ENCODE assay signal across 11 cellular contexts in the genomic region with DNA sequence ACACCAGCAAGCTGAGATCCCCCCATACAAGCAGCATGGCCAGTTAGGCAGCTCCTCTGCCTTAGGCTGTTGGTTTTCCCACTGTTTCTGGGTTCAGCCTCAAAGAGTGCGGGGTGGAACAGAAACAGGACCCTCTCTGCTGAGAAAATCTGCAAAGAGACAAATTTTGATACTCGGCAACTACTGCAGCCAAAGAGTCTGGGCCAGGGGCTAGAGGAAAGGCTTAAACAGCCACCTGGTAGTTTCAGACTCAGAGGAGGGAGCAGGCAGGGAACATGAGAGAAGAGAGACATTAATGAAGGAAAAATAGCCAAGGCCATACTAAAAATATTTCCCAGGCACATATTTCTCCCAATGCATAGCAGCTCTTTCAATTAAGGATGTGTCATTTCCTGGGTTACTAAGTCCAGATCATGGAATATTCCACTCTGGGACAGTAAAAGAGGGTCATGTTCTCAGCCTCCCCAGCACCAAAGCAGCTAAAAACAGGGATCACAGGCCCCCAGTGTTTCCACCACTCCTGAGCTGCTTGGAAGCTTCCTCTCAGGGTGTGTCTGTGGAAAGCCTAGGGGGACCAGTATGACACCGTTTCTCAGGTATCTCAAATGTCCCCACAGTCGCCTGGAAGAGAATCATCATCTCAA. TPM values are rescaled to one million over a fixed set of nuclear protein-coding genes. Genes with fewer than 3 reads are reported as not detected.
DNase-seq lines count a peak whose midpoint lies in the region; ATAC-seq and TF ChIP-seq lines count a peak whose summit lies in the region.
"Had no signal": no experiment of that assay in that cellular context is flagged by ENCODE, and none has a peak within 500 bp of the region (broad histone marks: within the 10 kb centered on the region; RNA-seq: fewer than 3 reads in every experiment).

No MANE protein-coding gene starts in this region.

- peak overlapping the region in 1 of 8 donors; percentile 5 for H3K4me3 Mint-ChIP-seq in naive B cell
- no peak overlapping the region for H3K4me3 Mint-ChIP-seq in stimulated activated effector memory CD8-positive, alpha-beta T cell treated with anti-CD3 and anti-CD28 coated beads, Interleukin-12 subunit alpha, Interleukin-12 subunit beta, amount 100 ng/mL, for 72 hours

- in situ Hi-C loops in Panc1 (cut with HindIII; ENCODE audit: low pct_unique_long_range_greater_than_20kb, low sequenced_read_pairs): no loop called here

- CTCF ChIA-PET in Panc1 (lab: Charles Lee): no interaction called here

- no peak for TF ChIP-seq CTCF in Panc1 (IDR thresholded peaks at IDR 0.05)

- H3K4me3 ChIP-seq in Panc1 (ENCODE audit: low read depth in 2 of 2, low read length in 2 of 2) (no peak overlapping the region), esophagus (ENCODE audit: low read depth in 1 of 2, low read length in 2 of 2) (no peak overlapping the region)
- H3K4me3 ChIP-seq: BLaER1 had no signal

- H3K27me3 ChIP-seq in Panc1 (ENCODE audit: control insufficient read depth, insufficient read depth, low read length): no peaks in the 10 kb centered on the region
- H3K27me3 ChIP-seq in esophagus (ENCODE audit: control insufficient read depth in 1 of 2, insufficient read depth in 2 of 2, low read length in 2 of 2): no peaks in the 10 kb centered on the region
- H3K27me3 ChIP-seq: BLaER1 had no signal

- H3K27me3 Mint-ChIP-seq in naive B cell: no peaks in the 10 kb centered on the region

- intact Hi-C loops in Panc1 (cut with micrococcal nuclease; ENCODE audit: unreplicated experiment): no loop called here

- DNase-seq in AG08395 (ENCODE audit: low spot score) (peak; percentile 59), Panc1 (ENCODE audit: low read depth, low spot score) (no peak), naive B cell (no peak), NAMALWA (ENCODE audit: low spot score) (no peak)
- DNase-seq in stimulated activated effector memory CD8-positive, alpha-beta T cell treated with anti-CD3 and anti-CD28 coated beads, Interleukin-12 subunit alpha, Interleukin-12 subunit beta, amount 100 ng/mL, for 72 hours (ENCODE audit: low spot score in 2 of 2): no peak
- DNase-seq: activated CD8-positive, alpha-beta memory T cell treated with anti-CD3 and anti-CD28 coated beads, Interleukin-2, amount 50 U/mL, for 4 hours; GOT3 had no signal

- H3K9me3 Mint-ChIP-seq in naive B cell: peaks cover 0 to 5% (median 0%) of the 10 kb centered on the region in 7 donors
- H3K9me3 Mint-ChIP-seq in stimulated activated effector memory CD8-positive, alpha-beta T cell treated with anti-CD3 and anti-CD28 coated beads, Interleukin-12 subunit alpha, Interleukin-12 subunit beta, amount 100 ng/mL, for 72 hours: no peaks in the 10 kb centered on the region

- ATAC-seq in Panc1 (peak; percentile 71), naive B cell (ENCODE audit: low read depth in 2 of 2) (no peak), HG03442 (IDR thresholded peaks at IDR 0.05; ENCODE audit: unreplicated experiment) (no peak), HG03571 (IDR thresholded peaks at IDR 0.05; ENCODE audit: unreplicated experiment) (no peak)
- no peak for ATAC-seq in stimulated activated effector memory CD8-positive, alpha-beta T cell treated with anti-CD3 and anti-CD28 coated beads, Interleukin-12 subunit alpha, Interleukin-12 subunit beta, amount 100 ng/mL, for 72 hours

- H3K4me1 Mint-ChIP-seq in naive B cell: peaks cover 25 to 40% (median 36%) of the 10 kb centered on the region in 3 donors
- H3K4me1 Mint-ChIP-seq in stimulated activated effector memory CD8-positive, alpha-beta T cell treated with anti-CD3 and anti-CD28 coated beads, Interleukin-12 subunit alpha, Interleukin-12 subunit beta, amount 100 ng/mL, for 72 hours: no peaks in the 10 kb centered on the region

- H3K9me3 ChIP-seq in Panc1 (ENCODE audit: control insufficient read depth, insufficient read depth, low read depth, low read length) (no peaks in the 10 kb centered on the region), esophagus (ENCODE audit: control insufficient read depth in 2 of 2, insufficient read depth in 1 of 2, low read depth in 1 of 2, low read length in 1 of 2) (no peaks in the 10 kb centered on the region)

- peaks cover 13 to 30% of the 10 kb centered on the region in 2 donors for H3K36me3 Mint-ChIP-seq in naive B cell
- peaks cover 6% of the 10 kb centered on the region for H3K36me3 Mint-ChIP-seq in stimulated activated effector memory CD8-positive, alpha-beta T cell treated with anti-CD3 and anti-CD28 coated beads, Interleukin-12 subunit alpha, Interleukin-12 subunit beta, amount 100 ng/mL, for 72 hours

- POLR2A ChIA-PET in Panc1 (lab: Charles Lee): no interaction called here

- no TSS peak for BruUV-seq in Panc1 (replicated peaks; lab: Mats Ljungman, UMichigan)

- peak overlapping the region; percentile 24 to 99 (median 77) for H3K27ac Mint-ChIP-seq in naive B cell
- no peak overlapping the region for H3K27ac Mint-ChIP-seq in stimulated activated effector memory CD8-positive, alpha-beta T cell treated with anti-CD3 and anti-CD28 coated beads, Interleukin-12 subunit alpha, Interleukin-12 subunit beta, amount 100 ng/mL, for 72 hours

- H3K4me1 ChIP-seq in Panc1 (ENCODE audit: control insufficient read depth, insufficient read depth, low read length): peaks cover 15% of the 10 kb centered on the region
- H3K4me1 ChIP-seq in esophagus (ENCODE audit: control insufficient read depth in 2 of 2, insufficient read depth in 2 of 2, low read length in 1 of 2): peaks cover 2 to 12% of the 10 kb centered on the region in 2 donors
- H3K4me1 ChIP-seq: BLaER1 had no signal

- whole genome bisulfite sequencing in esophagus, 2 donors: 63 to 74% methylated on average over 4 of the region's 4 CpGs

- 0 out of 2 replicates have a peak, but pooled peaks cover 2% of the 10 kb centered on the region for H3K36me3 ChIP-seq in Panc1 (ENCODE audit: control insufficient read depth, insufficient read depth, low read length)
- H3K36me3 ChIP-seq in esophagus (ENCODE audit: control insufficient read depth in 2 of 2, insufficient read depth in 2 of 2, low read length in 1 of 2): peaks cover 0 to 11% of the 10 kb centered on the region in 2 donors

- H3K27ac ChIP-seq in Panc1 (ENCODE audit: low read length) (peak overlapping the region; percentile 55), esophagus (ENCODE audit: low read depth in 2 of 2, low read length in 1 of 2) (peak overlapping the region; percentile 22 to 62)
- H3K27ac ChIP-seq: BLaER1 had no signal

RNA-seq across cellular contexts. Expression of a gene that starts 29.8 kb away (rescaled TPM):
- total RNA-seq in Panc1 (2021; ENCODE audit: unreplicated experiment): 183 TPM
- 200 TPM for polyA plus RNA-seq in Panc1 (2012; ENCODE audit: insufficient read length)
- polyA plus RNA-seq in esophagus: 100 to 1,000 TPM in 1 of 2 donors, 10 to 100 TPM in 1; 79.9 to 117 TPM
- polyA plus RNA-seq in naive B cell (ENCODE audit: low read depth in 6 of 6): 100 to 1,000 TPM; 348 to 523 (median 419) TPM
